ENCODE assay signal across 18 cellular contexts in the genomic region with DNA sequence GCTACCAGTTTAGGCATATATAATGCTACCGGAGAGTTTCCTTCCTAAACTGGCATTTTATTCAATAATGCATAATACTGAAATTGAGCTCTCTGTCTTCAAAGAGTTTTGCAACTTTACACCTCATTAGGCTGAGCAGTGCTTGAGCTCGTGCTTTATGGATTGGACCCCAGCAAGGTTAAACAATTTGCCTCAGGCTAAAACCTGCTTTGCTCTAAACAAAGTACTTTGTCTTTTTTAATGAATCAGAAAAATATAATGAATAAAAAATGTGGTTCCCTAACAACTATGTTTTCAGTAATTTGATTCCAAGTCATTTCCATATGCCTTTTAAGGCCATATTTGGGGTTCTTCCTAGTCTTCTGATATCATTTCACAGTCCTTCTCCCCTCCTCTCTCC. TPM values are rescaled to one million over a fixed set of nuclear protein-coding genes. Genes with fewer than 3 reads are reported as not detected.
DNase-seq lines count a peak whose midpoint lies in the region; ATAC-seq, FAIRE-seq and TF ChIP-seq lines count a peak whose summit lies in the region.
"Had no signal": no experiment of that assay in that cellular context is flagged by ENCODE, and none has a peak within 500 bp of the region (broad histone marks: within the 10 kb centered on the region; RNA-seq: fewer than 3 reads in every experiment).

No MANE protein-coding gene starts in this region.

- 97 to 98% (median 98%) methylated on average over 2 of the region's 2 CpGs for WGBS in heart left ventricle, 4 donors

- H3K4me1 ChIP-seq in cardiac muscle cell (ENCODE audit: low read depth) (peaks cover 8% of the 10 kb centered on the region), heart left ventricle (peaks cover 0 to 47% (median 15%) of the 10 kb centered on the region in 12 donors), keratinocyte (ENCODE audit: control insufficient read depth, extremely low read depth, insufficient read depth, low read length) (peaks cover 27% of the 10 kb centered on the region)

- dilution Hi-C loops in keratinocyte (cut with MboI; ENCODE audit: extremely low pct_ligation_motif_present, low sequenced_read_pairs) = no loop called here

- H4K20me1 ChIP-seq in keratinocyte (ENCODE audit: control insufficient read depth, extremely low read depth, insufficient read depth, low read length) = no peaks in the 10 kb centered on the region

- intact Hi-C loops in heart left ventricle (cut with DNase I) = no loop called here

- ATAC-seq in heart left ventricle (no peak), GM21528 (IDR thresholded peaks at IDR 0.05; ENCODE audit: low FRiP score, unreplicated experiment) (no peak), HG03571 (IDR thresholded peaks at IDR 0.05; ENCODE audit: unreplicated experiment) (no peak)

- FAIRE-seq in keratinocyte (lab: Jason Lieb, UNC) = no peak
- FAIRE-seq: A204.1, GM12892 had no signal

- TF ChIP-seq POLR2A in heart left ventricle (IDR thresholded peaks at IDR 0.05) = no peak

- H3K9me1 ChIP-seq in keratinocyte (ENCODE audit: control insufficient read depth, extremely low read depth, insufficient read depth, low read length) = no peaks in the 10 kb centered on the region

- no peak overlapping the region for H3K4me2 ChIP-seq in keratinocyte (ENCODE audit: control insufficient read depth, extremely low read depth, insufficient read depth, low read depth, low read length)

- no peaks in the 10 kb centered on the region for H3K79me2 ChIP-seq in keratinocyte (ENCODE audit: control insufficient read depth, insufficient read depth, low read length)

- H3K27me3 ChIP-seq in cardiac muscle cell (no peaks in the 10 kb centered on the region), heart left ventricle (no peaks in the 10 kb centered on the region), keratinocyte (ENCODE audit: control insufficient read depth, extremely low read depth, insufficient read depth, low read length) (no peaks in the 10 kb centered on the region)

- H3K9me3 ChIP-seq in cardiac muscle cell (ENCODE audit: low read depth) = no peaks in the 10 kb centered on the region
- H3K9me3 ChIP-seq in heart left ventricle = peaks cover 0 to 5% (median 0%) of the 10 kb centered on the region in 12 donors
- H3K9me3 ChIP-seq in keratinocyte (ENCODE audit: control insufficient read depth, low read depth, low read length) = no peaks in the 10 kb centered on the region

- TF ChIP-seq CTCF in cardiac muscle cell (IDR thresholded peaks at IDR 0.05; ENCODE audit: low read depth, low read length) = no peak
- TF ChIP-seq CTCF in heart left ventricle (IDR thresholded peaks at IDR 0.05) = no peak
- no peak for TF ChIP-seq CTCF in keratinocyte (optimal IDR thresholded peaks at IDR 0.05 in 1 of 3, IDR thresholded peaks at IDR 0.05 in 1 of 3, conservative IDR thresholded peaks at IDR 0.05 in 1 of 3; ENCODE audit: extremely low read depth in 1 of 3, insufficient read depth in 2 of 3, low read length in 3 of 3)

- H3K4me3 ChIP-seq in cardiac muscle cell (no peak overlapping the region), heart left ventricle (no peak overlapping the region), keratinocyte (ENCODE audit: control insufficient read depth in 2 of 3, extremely low read depth in 1 of 3, insufficient read depth in 2 of 3, low read depth in 1 of 3, low read length in 3 of 3) (no peak overlapping the region)

- H3K9ac ChIP-seq in keratinocyte (ENCODE audit: control insufficient read depth, extremely low read depth, insufficient read depth, low read length) = no peak overlapping the region

- H3K27ac ChIP-seq in cardiac muscle cell (peak overlapping the region; percentile 35), heart left ventricle (peak overlapping the region in 5 of 12 donors; percentile 3 to 67 (median 15)), keratinocyte (ENCODE audit: control insufficient read depth, insufficient read depth, low read length) (no peak overlapping the region)
- H3K27ac ChIP-seq: C4-2B had no signal

- DNase-seq in cardiac muscle cell (ENCODE audit: low read depth in 1 of 2, low spot score in 1 of 2) (no peak), heart left ventricle (no peak), NCI-H69 (lab: John Stamatoyannopoulos, UW) (peak; percentile 38), keratinocyte (ENCODE audit: low read depth, low spot score) (no peak), NCI-H82 treated with DMSO at 0.1 percent for 48 hours (lab: John Stamatoyannopoulos, UW; ENCODE audit: unreplicated experiment) (no peak)
- no peak for DNase-seq in stimulated activated CD8-positive, alpha-beta memory T cell treated with anti-CD3 and anti-CD28 coated beads, Interleukin-4, amount 100 ng/mL, for 48 hours
- DNase-seq: DMS53, GDM1, GOT3, KBM-7, NCI-H1092 treated with DMSO at 0.1 percent for 48 hours, NCI-H1694 treated with DMSO at 0.1 percent for 48 hours, NCI-H524 had no signal

- no peaks in the 10 kb centered on the region for H3K36me3 ChIP-seq in cardiac muscle cell
- peaks cover 0 to 26% (median 0%) of the 10 kb centered on the region in 9 donors for H3K36me3 ChIP-seq in heart left ventricle
- no peaks in the 10 kb centered on the region for H3K36me3 ChIP-seq in keratinocyte (ENCODE audit: control insufficient read depth in 2 of 2, extremely low read depth in 1 of 2, insufficient read depth in 2 of 2, low read length in 2 of 2)

- peak overlapping the region; percentile 23 for H2AFZ ChIP-seq in keratinocyte (ENCODE audit: control insufficient read depth, low read length)

RNA-seq across cellular contexts. Expression of a gene that starts 20.1 kb away (rescaled TPM):
- total RNA-seq in cardiac muscle cell (not detected in 2 replicates), heart left ventricle (10 to 100 TPM in 2 of 9 donors, 1 to 10 TPM in 7; 3.9 to 18.5 (median 6.1) TPM)
- polyA plus RNA-seq in cardiac muscle cell (not detected in 2 replicates), heart left ventricle (1 to 10 TPM; 2.1 to 4.4 TPM), keratinocyte (not detected in 3 replicates)
- not detected for polyA plus RNA-seq in keratinocyte (2011; ENCODE audit: low read depth)
- not detected in 2 replicates for polyA plus RNA-seq in keratinocyte (2011; cell fraction: cytosol; rRNA removed)
- polyA plus RNA-seq in keratinocyte (2011; cell fraction: nucleus; rRNA removed) = not detected in 2 replicates
- polyA plus RNA-seq in keratinocyte (2012; ENCODE audit: low replicate concordance) = not detected in 2 replicates
- polyA minus RNA-seq in keratinocyte = not detected in 3 replicates
- polyA minus RNA-seq in keratinocyte (2011; cell fraction: cytosol; rRNA and poly(A)+ RNA removed) = not detected
- polyA minus RNA-seq in keratinocyte (2011; cell fraction: nucleus; rRNA and poly(A)+ RNA removed) = not detected in 2 replicates
